In genomic region chr2:64615844-64616536, GRCh38 we compare ENCODE assay signal across 15 cellular contexts.
"Had no signal": no experiment of that assay in that cellular context is flagged by ENCODE, and none has a peak within 500 bp of the region (broad histone marks: within the 10 kb centered on the region; RNA-seq: fewer than 3 reads in every experiment).

No MANE protein-coding gene starts in this region.

- H3K36me3 ChIP-seq: left ventricle myocardium inferior had no signal

- H3K27me3 ChIP-seq: hepatocyte, testis had no signal

- H3K27me3 Mint-ChIP-seq: memory B cell; stimulated activated naive CD8-positive, alpha-beta T cell treated with anti-CD3 and anti-CD28 coated beads, Interleukin-15, Interleukin-2, amounts not matched to agents 100 ng/mL and 50 ng/mL, for 24 hours had no signal

- H3K4me3 Mint-ChIP-seq: activated CD4-positive, alpha-beta T cell treated with anti-CD3 and anti-CD28 coated beads, Interleukin-2, amount 10 ng/mL, durations not matched to agents 7 days and 5 days; memory B cell; naive thymus-derived CD4-positive, alpha-beta T cell; stimulated activated naive CD8-positive, alpha-beta T cell treated with anti-CD3 and anti-CD28 coated beads, Interleukin-15, Interleukin-2, amounts not matched to agents 100 ng/mL and 50 ng/mL, for 24 hours had no signal

- H3K36me3 Mint-ChIP-seq: memory B cell; naive thymus-derived CD4-positive, alpha-beta T cell had no signal

- H3K9me3 Mint-ChIP-seq: activated CD4-positive, alpha-beta T cell treated with anti-CD3 and anti-CD28 coated beads, Interleukin-2, amount 10 ng/mL, durations not matched to agents 7 days and 5 days; memory B cell; naive thymus-derived CD4-positive, alpha-beta T cell; stimulated activated naive CD8-positive, alpha-beta T cell treated with anti-CD3 and anti-CD28 coated beads, Interleukin-15, Interleukin-2, amounts not matched to agents 100 ng/mL and 50 ng/mL, for 24 hours had no signal

- DNase-seq: activated CD4-positive, alpha-beta T cell treated with anti-CD3 and anti-CD28 coated beads, Interleukin-2, amount 10 ng/mL, durations not matched to agents 7 days and 5 days; activated CD4-positive, CD25-positive, alpha-beta regulatory T cell; activated CD8-positive, alpha-beta memory T cell treated with anti-CD3 and anti-CD28 coated beads, Interleukin-2, amount 50 U/mL, for 48 hours; kidney; left ventricle myocardium inferior; posterior cingulate gyrus; stimulated activated CD4-positive, alpha-beta T cell treated with anti-CD3 and anti-CD28 coated beads, Interleukin-4, amount 100 ng/mL, for 4 hours; SW 1271; testis had no signal

- H3K4me1 Mint-ChIP-seq: activated CD4-positive, alpha-beta T cell treated with anti-CD3 and anti-CD28 coated beads, Interleukin-2, amount 10 ng/mL, durations not matched to agents 7 days and 5 days had no signal

- H3K4me1 ChIP-seq: left ventricle myocardium inferior had no signal

- H3K27ac Mint-ChIP-seq: activated CD4-positive, alpha-beta T cell treated with anti-CD3 and anti-CD28 coated beads, Interleukin-2, amount 10 ng/mL, durations not matched to agents 7 days and 5 days; memory B cell; stimulated activated naive CD8-positive, alpha-beta T cell treated with anti-CD3 and anti-CD28 coated beads, Interleukin-15, Interleukin-2, amounts not matched to agents 100 ng/mL and 50 ng/mL, for 24 hours had no signal

- H3K4me3 ChIP-seq: hepatocyte, left ventricle myocardium inferior, mucosa of descending colon, skin epidermis, testis had no signal

- H3K9me3 ChIP-seq: left ventricle myocardium inferior, mucosa of descending colon, testis had no signal

- H3K27ac ChIP-seq: left ventricle myocardium inferior, testis had no signal
